In genomic region chr13:67353891-67354459, GRCh38 we compare ENCODE assay signal across 12 cellular contexts.
DNase-seq lines count a peak whose midpoint lies in the region; ATAC-seq and TF ChIP-seq lines count a peak whose summit lies in the region.
"Had no signal": no experiment of that assay in that cellular context is flagged by ENCODE, and none has a peak within 500 bp of the region (broad histone marks: within the 10 kb centered on the region; RNA-seq: fewer than 3 reads in every experiment).

No MANE protein-coding gene starts in this region.

- intact Hi-C loops in right cardiac atrium (cut with DNase I) (no loop called here), cardiac septum (cut with DNase I) (no loop called here), transverse colon (cut with DNase I; ENCODE audit: low total_unique reads) (no loop called here)

- TF ChIP-seq EP300 in SK-N-SH (IDR thresholded peaks at IDR 0.05; ENCODE audit: borderline replicate concordance in 1 of 2, low read depth in 1 of 2, low read length in 1 of 2) (no peak), transverse colon (IDR thresholded peaks at IDR 0.05; ENCODE audit: low read depth) (no peak)

- no peak for TF ChIP-seq POLR2A in transverse colon (IDR thresholded peaks at IDR 0.05)

- H3K27me3 ChIP-seq in right cardiac atrium (ENCODE audit: control insufficient read depth, insufficient read depth) (no peaks in the 10 kb centered on the region), SK-N-SH (ENCODE audit: insufficient read depth) (no peaks in the 10 kb centered on the region), hepatocyte (no peaks in the 10 kb centered on the region), transverse colon (no peaks in the 10 kb centered on the region)

- POLR2A ChIA-PET in SK-N-SH (lab: Yijun Ruan, JAX) = no interaction called here

- no peak for TF ChIP-seq RAD21 in SK-N-SH (IDR thresholded peaks at IDR 0.05; ENCODE audit: low read length)

- H3K9me3 ChIP-seq in right cardiac atrium (ENCODE audit: control insufficient read depth, low read length) = no peaks in the 10 kb centered on the region
- H3K9me3 ChIP-seq in SK-N-SH = no peaks in the 10 kb centered on the region
- no peaks in the 10 kb centered on the region for H3K9me3 ChIP-seq in hepatocyte (ENCODE audit: low read depth)
- H3K9me3 ChIP-seq in transverse colon = no peaks in the 10 kb centered on the region

- no peaks in the 10 kb centered on the region for H4K20me1 ChIP-seq in SK-N-SH (ENCODE audit: insufficient read depth)
- no peaks in the 10 kb centered on the region for H4K20me1 ChIP-seq in hepatocyte (ENCODE audit: insufficient read depth, poor library complexity, severe bottlenecking)

- H3K36me3 ChIP-seq in SK-N-SH (replicated peaks in 1 of 2; ENCODE audit: control insufficient read depth in 1 of 2, insufficient read depth in 2 of 2, low read length in 1 of 2) (no peaks in the 10 kb centered on the region), hepatocyte (replicated peaks; ENCODE audit: insufficient read depth, low read depth) (no peaks in the 10 kb centered on the region), transverse colon (no peaks in the 10 kb centered on the region)

- no peaks in the 10 kb centered on the region for H3F3A ChIP-seq in SK-N-SH (replicated peaks; ENCODE audit: insufficient read depth)

- H3K79me2 ChIP-seq in SK-N-SH (ENCODE audit: insufficient read depth) (no peaks in the 10 kb centered on the region), hepatocyte (no peaks in the 10 kb centered on the region)

- no peak overlapping the region for H3K9ac ChIP-seq in SK-N-SH

- CTCF ChIA-PET in SK-N-SH (lab: Yijun Ruan, JAX) = no interaction called here

- H2AFZ ChIP-seq in SK-N-SH (ENCODE audit: low read depth) = peak overlapping the region; percentile 83; the same call in 1 of the 2 replicates
- peak overlapping the region; percentile 26 for H2AFZ ChIP-seq in hepatocyte

- H3K27ac ChIP-seq in right cardiac atrium (ENCODE audit: low read length) (no peak overlapping the region), SK-N-SH (ENCODE audit: low read depth in 2 of 2, low read length in 1 of 2) (no peak overlapping the region), hepatocyte (no peak overlapping the region), transverse colon (no peak overlapping the region)
- H3K27ac ChIP-seq: RWPE1 had no signal

- no peak for ATAC-seq in right cardiac atrium
- ATAC-seq in GM21447 (IDR thresholded peaks at IDR 0.05; ENCODE audit: unreplicated experiment) = no peak
- ATAC-seq in esophagus mucosa = no peak
- ATAC-seq: activated CD8-positive, alpha-beta memory T cell treated with anti-CD3 and anti-CD28 coated beads, Interleukin-2, amount 10 ng/mL, durations not matched to agents 7 days and 5 days had no signal

- WGBS in right cardiac atrium = 42% methylated on average over 3 of the region's 3 CpGs
- 33% methylated on average over 3 of the region's 3 CpGs for WGBS in SK-N-SH (ENCODE audit: low lambda C conversion rate)
- 38% methylated on average over 3 of the region's 3 CpGs for WGBS in hepatocyte (ENCODE audit: low lambda C conversion rate, missing lambda C conversion rate)
- WGBS in transverse colon (ENCODE audit: low coverage in 1 of 2), 2 donors = 18 to 33% methylated on average over 1 to 3 of the region's 3 CpGs

- no peaks in the 10 kb centered on the region for H3K4me1 ChIP-seq in right cardiac atrium (ENCODE audit: control insufficient read depth, insufficient read depth, low read length)
- no peaks in the 10 kb centered on the region; a peak in 1 of 4 replicates for H3K4me1 ChIP-seq in SK-N-SH (ENCODE audit: control insufficient read depth in 1 of 2, insufficient read depth in 2 of 2, low read depth in 1 of 2, low read length in 1 of 2)
- no peaks in the 10 kb centered on the region for H3K4me1 ChIP-seq in hepatocyte (ENCODE audit: insufficient read depth)
- no peaks in the 10 kb centered on the region for H3K4me1 ChIP-seq in transverse colon

- DNase-seq in right cardiac atrium = no peak
- DNase-seq in cardiac septum (ENCODE audit: low spot score) = no peak
- DNase-seq in SK-N-SH = no peak
- DNase-seq in hepatocyte (ENCODE audit: low spot score) = no peak
- no peak for DNase-seq in transverse colon
- no peak for DNase-seq in activated gamma-delta T cell (lab: John Stamatoyannopoulos, UW)
- DNase-seq: activated CD8-positive, alpha-beta memory T cell treated with anti-CD3 and anti-CD28 coated beads, Interleukin-2, amount 10 ng/mL, durations not matched to agents 7 days and 5 days; cortex of kidney; T1000 had no signal

- H3K4me2 ChIP-seq in SK-N-SH (peak overlapping the region; percentile 55), hepatocyte (peak overlapping the region; percentile 60)

- no peak for TF ChIP-seq CTCF in SK-N-SH (IDR thresholded peaks at IDR 0.05)
- no peak for TF ChIP-seq CTCF in hepatocyte (IDR thresholded peaks at IDR 0.05; ENCODE audit: poor library complexity)
- no peak for TF ChIP-seq CTCF in transverse colon (IDR thresholded peaks at IDR 0.05)

- peak overlapping the region; percentile 19 for H3K4me3 ChIP-seq in right cardiac atrium (ENCODE audit: low read length)
- H3K4me3 ChIP-seq in SK-N-SH (ENCODE audit: low read depth in 2 of 2, low read length in 1 of 2) = peak overlapping the region in 1 of 2 experiments; percentile 25; a peak in 1 of 4 replicates
- no peak overlapping the region for H3K4me3 ChIP-seq in hepatocyte
- no peak overlapping the region for H3K4me3 ChIP-seq in transverse colon

- H3K9me2 ChIP-seq in SK-N-SH (no peaks in the 10 kb centered on the region), hepatocyte (replicated peaks; ENCODE audit: insufficient read depth) (no peaks in the 10 kb centered on the region)

- in situ Hi-C loops in transverse colon (cut with MboI; ENCODE audit: low pct_ligation_motif_present in 1 of 4, low pct_unique_long_range_greater_than_20kb in 1 of 4, low sequenced_read_pairs in 3 of 4) = no loop called here

TF ChIP-seq in SK-N-SH, 30 proteins besides CTCF, POLR2A, EP300 and RAD21:
- TF ChIP-seq EZH2phosphoT487 (IDR thresholded peaks at IDR 0.05; ENCODE audit: borderline replicate concordance, low read depth) (no peak), NFIC (IDR thresholded peaks at IDR 0.05; ENCODE audit: borderline replicate concordance) (no peak), USF1 (IDR thresholded peaks at IDR 0.05; ENCODE audit: borderline replicate concordance, low read depth) (no peak), MEF2A (IDR thresholded peaks at IDR 0.05; ENCODE audit: borderline replicate concordance, low read depth) (no peak), POLR2AphosphoS5 (IDR thresholded peaks at IDR 0.05; ENCODE audit: low read depth, low read length) (no peak)
